ENCODE assay signal across 8 cellular contexts in genomic region chr5:113127021-113127420, GRCh38.
"Had no signal": no experiment of that assay in that cellular context is flagged by ENCODE, and none has a peak within 500 bp of the region (broad histone marks: within the 10 kb centered on the region; RNA-seq: fewer than 3 reads in every experiment).

No MANE protein-coding gene starts in this region.

- H3K27ac ChIP-seq: HL-60 had no signal

- H2AFZ ChIP-seq: GM23338 had no signal

- H3K4me3 ChIP-seq: GM23338, HAP-1 had no signal

- FAIRE-seq: HepG2 had no signal

- H3K27me3 Mint-ChIP-seq: IgD-negative memory B cell had no signal

- H3K4me2 ChIP-seq: GM23338 had no signal

- H3K36me3 ChIP-seq: HAP-1 had no signal

- ATAC-seq: GM23338, HCT116, HepG2 had no signal

- H3K4me1 Mint-ChIP-seq: IgD-negative memory B cell had no signal

- H3K4me3 Mint-ChIP-seq: GM23338 had no signal

- H3K27ac Mint-ChIP-seq: GM23338, IgD-negative memory B cell had no signal

- DNase-seq: H7, KG1 had no signal

- H3K36me3 Mint-ChIP-seq: IgD-negative memory B cell had no signal
